In the genomic region with DNA sequence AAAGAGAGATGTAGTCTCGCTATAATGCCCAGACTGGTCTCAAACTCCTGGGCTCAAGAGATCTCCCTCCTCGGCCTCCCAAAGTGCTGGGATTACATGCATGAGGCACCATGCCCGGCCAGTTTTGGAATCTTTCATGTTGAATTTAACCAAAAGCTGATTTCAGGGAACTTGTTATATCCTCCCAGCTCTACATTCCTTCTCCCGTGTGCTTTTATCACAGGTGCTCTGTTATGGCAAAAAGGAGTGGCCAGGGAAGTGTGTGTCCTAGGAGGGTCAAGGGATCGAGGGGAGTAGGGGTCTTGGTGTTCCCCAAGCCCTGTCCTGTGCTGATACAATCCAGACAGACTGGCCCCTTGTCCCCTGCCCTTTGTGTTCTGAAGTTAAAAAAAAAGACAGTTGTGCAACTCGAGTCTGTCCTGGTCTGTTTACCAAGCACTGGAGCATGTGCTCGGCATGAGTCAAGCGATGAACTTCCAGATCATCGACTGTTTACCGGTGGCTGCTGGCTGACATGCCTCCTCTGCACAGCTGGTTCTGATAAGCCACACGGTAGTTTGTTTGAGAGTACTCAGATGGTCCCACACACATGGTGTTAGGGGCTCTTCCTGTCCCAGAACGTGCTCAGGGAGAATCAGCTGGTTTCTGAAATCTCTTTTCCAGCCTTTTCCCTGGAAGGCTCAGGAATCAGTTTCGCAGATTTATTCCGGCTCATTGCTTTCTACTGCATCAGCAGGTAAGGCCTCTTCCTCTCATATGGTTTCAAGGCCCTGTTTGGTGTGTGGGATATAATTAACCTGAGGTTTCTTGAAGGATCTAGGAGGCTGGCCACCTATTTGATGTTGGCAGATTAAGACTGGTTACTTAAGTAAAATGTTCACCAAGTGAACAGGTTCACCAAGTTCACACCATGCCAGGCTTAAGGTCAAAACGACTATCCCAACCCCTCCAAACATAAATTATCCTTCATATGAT, we compare ENCODE assay signal across 10 cellular contexts. TPM values are rescaled to one million over a fixed set of nuclear protein-coding genes. Genes with fewer than 3 reads are reported as not detected.
A peak's percentile ranks its signal among the peaks of the same experiment; 100 is the strongest.
DNase-seq lines count a peak whose midpoint lies in the region; ATAC-seq and TF ChIP-seq lines count a peak whose summit lies in the region.
"Had no signal": no experiment of that assay in that cellular context is flagged by ENCODE, and none has a peak within 500 bp of the region (broad histone marks: within the 10 kb centered on the region; RNA-seq: fewer than 3 reads in every experiment).

No MANE protein-coding gene starts in this region.

- H3K27me3 Mint-ChIP-seq in MCF 10A (ENCODE audit: insufficient read depth, unreplicated experiment) = no peaks in the 10 kb centered on the region
- peaks cover 9% of the 10 kb centered on the region for H3K27me3 Mint-ChIP-seq in stimulated activated memory B cell treated with anti-CD40 and anti-IgM and Interleukin-4, amounts not matched to agents 10 μg/mL and 1 μg/mL and 100 μg/mL, for 72 hours

- intact Hi-C loops in MCF 10A (cut with micrococcal nuclease) = loop anchor here (5.0 kb wide), 1 partner anchor 37 kb away; no protein-coding TSS in a partner anchor
- intact Hi-C loops in left lung (cut with DNase I) = no loop called here
- intact Hi-C loops in vagina (cut with DNase I) = no loop called here

- H3K27me3 ChIP-seq in left lung (no peaks in the 10 kb centered on the region), vagina (no peaks in the 10 kb centered on the region)

- H3K4me1 ChIP-seq in left lung (peaks cover 8 to 43% of the 10 kb centered on the region in 2 donors), vagina (peaks cover 37% of the 10 kb centered on the region)

- H3K27ac ChIP-seq in left lung (peak overlapping the region; percentile 41 to 60), vagina (peak overlapping the region; percentile 59)

- DNase-seq in SKM-1 treated with dmso at 0.1 percent for 144 hours (lab: John Stamatoyannopoulos, UW; ENCODE audit: unreplicated experiment) (peak; percentile 12), SKM-1 (lab: John Stamatoyannopoulos, UW; ENCODE audit: unreplicated experiment) (no peak), MCF 10A (ENCODE audit: unreplicated experiment) (peak; percentile 80), left lung (peak in 1 of 2 donors; percentile 76), vagina (ENCODE audit: extremely low spot score in 2 of 2) (peak in 1 of 2 donors; percentile 96), NCI-H2227 (lab: John Stamatoyannopoulos, UW; ENCODE audit: unreplicated experiment) (no peak), NCI-H1436 treated with DMSO at 0.1 percent for 48 hours (lab: John Stamatoyannopoulos, UW) (no peak)
- DNase-seq: CD8-positive, alpha-beta memory T cell; retina had no signal

- H3K9me3 ChIP-seq in left lung = no peaks in the 10 kb centered on the region
- H3K9me3 ChIP-seq in vagina = no peaks in the 10 kb centered on the region

- BruUV-seq in MCF 10A (replicated peaks; lab: Mats Ljungman, UMichigan) = no TSS peak

- H3K4me3 ChIP-seq in left lung (no peak overlapping the region), vagina (no peak overlapping the region)

- H3K27ac Mint-ChIP-seq in MCF 10A (ENCODE audit: low read depth, unreplicated experiment) = peak overlapping the region; percentile 87
- H3K27ac Mint-ChIP-seq in stimulated activated memory B cell treated with anti-CD40 and anti-IgM and Interleukin-4, amounts not matched to agents 10 μg/mL and 1 μg/mL and 100 μg/mL, for 72 hours = no peak overlapping the region

- H3K4me3 Mint-ChIP-seq in MCF 10A (ENCODE audit: unreplicated experiment) = no peak overlapping the region
- no peak overlapping the region for H3K4me3 Mint-ChIP-seq in stimulated activated memory B cell treated with anti-CD40 and anti-IgM and Interleukin-4, amounts not matched to agents 10 μg/mL and 1 μg/mL and 100 μg/mL, for 72 hours
- H3K4me3 Mint-ChIP-seq: CD8-positive, alpha-beta memory T cell had no signal

- H3K4me1 Mint-ChIP-seq in MCF 10A (ENCODE audit: insufficient read depth, unreplicated experiment) = peaks cover 15% of the 10 kb centered on the region
- H3K4me1 Mint-ChIP-seq in stimulated activated memory B cell treated with anti-CD40 and anti-IgM and Interleukin-4, amounts not matched to agents 10 μg/mL and 1 μg/mL and 100 μg/mL, for 72 hours = peaks cover 12% of the 10 kb centered on the region

- peaks cover 19% of the 10 kb centered on the region for H3K36me3 Mint-ChIP-seq in MCF 10A (ENCODE audit: insufficient read depth, unreplicated experiment)
- H3K36me3 Mint-ChIP-seq in stimulated activated memory B cell treated with anti-CD40 and anti-IgM and Interleukin-4, amounts not matched to agents 10 μg/mL and 1 μg/mL and 100 μg/mL, for 72 hours = peaks cover 4% of the 10 kb centered on the region
- H3K36me3 Mint-ChIP-seq: CD8-positive, alpha-beta memory T cell had no signal

- ATAC-seq in left lung = peak; percentile 85
- no peak for ATAC-seq in stimulated activated memory B cell treated with anti-CD40 and anti-IgM and Interleukin-4, amounts not matched to agents 10 μg/mL and 1 μg/mL and 100 μg/mL, for 72 hours

- POLR2A ChIA-PET in MCF 10A (lab: Yijun Ruan, JAX) = interaction anchor here (0.6 to 12.1 kb wide), 26 partner anchors 8 to 488 kb away, joined by 3 to 354 read pairs (median 4); a partner anchor contains a TSS

- no peak for TF ChIP-seq CTCF in MCF 10A (IDR thresholded peaks at IDR 0.05; ENCODE audit: unreplicated experiment)
- TF ChIP-seq CTCF in left lung (IDR thresholded peaks at IDR 0.05) = no peak
- TF ChIP-seq CTCF in vagina (IDR thresholded peaks at IDR 0.05) = no peak

- peaks cover 0 to 92% of the 10 kb centered on the region in 2 donors for H3K36me3 ChIP-seq in left lung
- H3K36me3 ChIP-seq in vagina = peaks cover 0 to 18% of the 10 kb centered on the region in 2 donors

- TF ChIP-seq POLR2A in vagina (IDR thresholded peaks at IDR 0.05) = no peak

- H3K9me3 Mint-ChIP-seq in MCF 10A (ENCODE audit: unreplicated experiment) = no peaks in the 10 kb centered on the region
- no peaks in the 10 kb centered on the region for H3K9me3 Mint-ChIP-seq in stimulated activated memory B cell treated with anti-CD40 and anti-IgM and Interleukin-4, amounts not matched to agents 10 μg/mL and 1 μg/mL and 100 μg/mL, for 72 hours

- CTCF ChIA-PET in MCF 10A (lab: Yijun Ruan, JAX) = interaction anchor here (0.6 to 2.9 kb wide), 12 partner anchors 10 to 271 kb away, joined by 3 to 16 read pairs (median 4); no protein-coding TSS in a partner anchor

RNA-seq across cellular contexts. Expression of a gene that starts 52.6 kb away (rescaled TPM):
- 109 and 126 TPM in 2 replicates for total RNA-seq in MCF 10A (2022)
- total RNA-seq in left lung = 10 to 100 TPM; 48.7 to 60.1 TPM
- 28.2 TPM for total RNA-seq in vagina

Comparison
In these comparisons a context has a peak if more than half of its experiments do, and no peak if none do; other contexts are left out.
1. DNase-seq: peak in SKM-1 treated with dmso at 0.1 percent for 144 hours (single experiment) and MCF 10A (single experiment); none in SKM-1 (single experiment), NCI-H2227 (single experiment) and NCI-H1436 treated with DMSO at 0.1 percent for 48 hours (single experiment).